In genomic region chr2:232773815-232774214, GRCh38 we compare ENCODE assay signal across 1 cellular context.
TF ChIP-seq lines count a peak whose summit lies in the region.

No MANE protein-coding gene starts in this region.

TF ChIP-seq in GM12878, 131 proteins besides CTCF, POLR2A, EP300 and RAD21:
- TF ChIP-seq IKZF2 (IDR thresholded peaks at IDR 0.05) (peak in 1 of 2 experiments; percentile 67; a peak in 2 of 4 replicates), HDAC6 (IDR thresholded peaks at IDR 0.05; ENCODE audit: unreplicated experiment) (no peak), TBL1XR1 (IDR thresholded peaks at IDR 0.05; ENCODE audit: low read depth, low read length) (no peak), NRF1 (conservative IDR thresholded peaks at IDR 0.05; ENCODE audit: low read depth, low read length) (no peak), EED (IDR thresholded peaks at IDR 0.05; ENCODE audit: low read depth) (no peak), JUNB (IDR thresholded peaks at IDR 0.05) (peak; percentile 61)
